Comparison of ENCODE assay signal across 18 cellular contexts in genomic region chr2:144258154-144258553, GRCh38.
DNase-seq lines count a peak whose midpoint lies in the region; ATAC-seq and TF ChIP-seq lines count a peak whose summit lies in the region.
"Had no signal": no experiment of that assay in that cellular context is flagged by ENCODE, and none has a peak within 500 bp of the region (broad histone marks: within the 10 kb centered on the region; RNA-seq: fewer than 3 reads in every experiment).

No MANE protein-coding gene starts in this region.

- no peak for TF ChIP-seq CTCF in upper lobe of right lung (IDR thresholded peaks at IDR 0.05)

- H3K4me3 ChIP-seq in upper lobe of right lung: no peak overlapping the region
- H3K4me3 ChIP-seq: A549, GM23338 had no signal

- H3K27me3 Mint-ChIP-seq in stimulated activated naive CD8-positive, alpha-beta T cell treated with anti-CD3 and anti-CD28 coated beads, Interleukin-15, Interleukin-2, amounts not matched to agents 100 ng/mL and 50 ng/mL, for 24 hours: no peaks in the 10 kb centered on the region
- no peaks in the 10 kb centered on the region for H3K27me3 Mint-ChIP-seq in stimulated activated naive CD8-positive, alpha-beta T cell treated with anti-CD3 and anti-CD28 coated beads, Interleukin-15, amount 100 ng/mL, for 72 hours
- no peaks in the 10 kb centered on the region for H3K27me3 Mint-ChIP-seq in activated naive CD8-positive, alpha-beta T cell
- no peaks in the 10 kb centered on the region for H3K27me3 Mint-ChIP-seq in central memory CD8-positive, alpha-beta T cell

- peaks cover 36% of the 10 kb centered on the region for H3K9me3 Mint-ChIP-seq in stimulated activated naive CD8-positive, alpha-beta T cell treated with anti-CD3 and anti-CD28 coated beads, Interleukin-15, Interleukin-2, amounts not matched to agents 100 ng/mL and 50 ng/mL, for 24 hours
- H3K9me3 Mint-ChIP-seq in stimulated activated naive CD8-positive, alpha-beta T cell treated with anti-CD3 and anti-CD28 coated beads, Interleukin-15, amount 100 ng/mL, for 72 hours: peaks cover 31 to 34% of the 10 kb centered on the region in 2 donors
- H3K9me3 Mint-ChIP-seq in activated naive CD8-positive, alpha-beta T cell (ENCODE audit: low read depth): peaks cover 22% of the 10 kb centered on the region
- H3K9me3 Mint-ChIP-seq in central memory CD8-positive, alpha-beta T cell: peaks cover 26% of the 10 kb centered on the region

- peaks cover 8% of the 10 kb centered on the region for H3K9me3 ChIP-seq in upper lobe of right lung
- H3K9me3 ChIP-seq: BE2C had no signal

- no peaks in the 10 kb centered on the region for H3K27me3 ChIP-seq in upper lobe of right lung
- H3K27me3 ChIP-seq: BE2C had no signal

- ATAC-seq in stimulated activated naive CD8-positive, alpha-beta T cell treated with anti-CD3 and anti-CD28 coated beads, Interleukin-15, amount 100 ng/mL, for 72 hours: no peak
- no peak for ATAC-seq in central memory CD8-positive, alpha-beta T cell (replicated peaks; ENCODE audit: extremely low read depth, poor library complexity, severe bottlenecking)
- ATAC-seq in HG03045 (IDR thresholded peaks at IDR 0.05; ENCODE audit: unreplicated experiment) (no peak), upper lobe of right lung (no peak), left colon (no peak)
- ATAC-seq: A549; CD8-positive, alpha-beta T cell; GM23338 had no signal

- H3K36me3 ChIP-seq in upper lobe of right lung: no peaks in the 10 kb centered on the region
- H3K36me3 ChIP-seq: BE2C had no signal

- H3K27ac ChIP-seq in upper lobe of right lung: no peak overlapping the region
- H3K27ac ChIP-seq: A549 had no signal

- H3K27ac Mint-ChIP-seq in stimulated activated naive CD8-positive, alpha-beta T cell treated with anti-CD3 and anti-CD28 coated beads, Interleukin-15, Interleukin-2, amounts not matched to agents 100 ng/mL and 50 ng/mL, for 24 hours: peak overlapping the region; percentile 53
- H3K27ac Mint-ChIP-seq in stimulated activated naive CD8-positive, alpha-beta T cell treated with anti-CD3 and anti-CD28 coated beads, Interleukin-15, amount 100 ng/mL, for 72 hours: no peak overlapping the region
- H3K27ac Mint-ChIP-seq in activated naive CD8-positive, alpha-beta T cell: peak overlapping the region; percentile 16
- H3K27ac Mint-ChIP-seq in central memory CD8-positive, alpha-beta T cell (ENCODE audit: low read depth): peak overlapping the region; percentile 12
- H3K27ac Mint-ChIP-seq: CD14-positive monocyte; CD8-positive, alpha-beta T cell; GM23338 had no signal

- no peak overlapping the region for H3K4me3 Mint-ChIP-seq in stimulated activated naive CD8-positive, alpha-beta T cell treated with anti-CD3 and anti-CD28 coated beads, Interleukin-15, Interleukin-2, amounts not matched to agents 100 ng/mL and 50 ng/mL, for 24 hours
- H3K4me3 Mint-ChIP-seq in stimulated activated naive CD8-positive, alpha-beta T cell treated with anti-CD3 and anti-CD28 coated beads, Interleukin-15, amount 100 ng/mL, for 72 hours: no peak overlapping the region
- H3K4me3 Mint-ChIP-seq in activated naive CD8-positive, alpha-beta T cell: no peak overlapping the region
- no peak overlapping the region for H3K4me3 Mint-ChIP-seq in central memory CD8-positive, alpha-beta T cell
- H3K4me3 Mint-ChIP-seq: CD14-positive monocyte; CD8-positive, alpha-beta T cell; GM23338 had no signal

- peaks cover 61% of the 10 kb centered on the region for H3K4me1 Mint-ChIP-seq in stimulated activated naive CD8-positive, alpha-beta T cell treated with anti-CD3 and anti-CD28 coated beads, Interleukin-15, Interleukin-2, amounts not matched to agents 100 ng/mL and 50 ng/mL, for 24 hours (ENCODE audit: low read depth)
- H3K4me1 Mint-ChIP-seq in stimulated activated naive CD8-positive, alpha-beta T cell treated with anti-CD3 and anti-CD28 coated beads, Interleukin-15, amount 100 ng/mL, for 72 hours: peaks cover 41% of the 10 kb centered on the region
- H3K4me1 Mint-ChIP-seq in activated naive CD8-positive, alpha-beta T cell (ENCODE audit: low read depth): peaks cover 39% of the 10 kb centered on the region
- peaks cover 42% of the 10 kb centered on the region for H3K4me1 Mint-ChIP-seq in central memory CD8-positive, alpha-beta T cell

- H3K36me3 Mint-ChIP-seq in stimulated activated naive CD8-positive, alpha-beta T cell treated with anti-CD3 and anti-CD28 coated beads, Interleukin-15, Interleukin-2, amounts not matched to agents 100 ng/mL and 50 ng/mL, for 24 hours (ENCODE audit: low read depth): peaks cover 46% of the 10 kb centered on the region
- peaks cover 22% of the 10 kb centered on the region for H3K36me3 Mint-ChIP-seq in activated naive CD8-positive, alpha-beta T cell
- H3K36me3 Mint-ChIP-seq in central memory CD8-positive, alpha-beta T cell (ENCODE audit: insufficient read depth): peaks cover 10% of the 10 kb centered on the region

- peaks cover 7% of the 10 kb centered on the region for H3K4me1 ChIP-seq in upper lobe of right lung
- H3K4me1 ChIP-seq: A549, BE2C had no signal

- DNase-seq in stimulated activated naive CD8-positive, alpha-beta T cell treated with anti-CD3 and anti-CD28 coated beads, Interleukin-15, amount 100 ng/mL, for 72 hours: no peak
- no peak for DNase-seq in central memory CD8-positive, alpha-beta T cell (ENCODE audit: low spot score in 2 of 2)
- no peak for DNase-seq in upper lobe of right lung
- DNase-seq in left colon: no peak
- DNase-seq: BE2C; CD8-positive, alpha-beta T cell; COR-L47; DMS153; DMS79 treated with DMSO at 0.1 percent for 48 hours; EL; GDM1; H7 had no signal

- intact Hi-C loops in upper lobe of right lung (cut with DNase I) (no loop called here), left colon (cut with DNase I, micrococcal nuclease) (no loop called here)

Comparison
In these comparisons a context has a peak if more than half of its experiments do, and no peak if none do; other contexts are left out.
1. H3K27ac Mint-ChIP-seq: peak in stimulated activated naive CD8-positive, alpha-beta T cell treated with anti-CD3 and anti-CD28 coated beads, Interleukin-15, Interleukin-2, amounts not matched to agents 100 ng/mL and 50 ng/mL, for 24 hours (single experiment), activated naive CD8-positive, alpha-beta T cell (single experiment) and central memory CD8-positive, alpha-beta T cell (single experiment); none in stimulated activated naive CD8-positive, alpha-beta T cell treated with anti-CD3 and anti-CD28 coated beads, Interleukin-15, amount 100 ng/mL, for 72 hours (0 of 2).